ENCODE assay signal across 1 cellular context in the genomic region with DNA sequence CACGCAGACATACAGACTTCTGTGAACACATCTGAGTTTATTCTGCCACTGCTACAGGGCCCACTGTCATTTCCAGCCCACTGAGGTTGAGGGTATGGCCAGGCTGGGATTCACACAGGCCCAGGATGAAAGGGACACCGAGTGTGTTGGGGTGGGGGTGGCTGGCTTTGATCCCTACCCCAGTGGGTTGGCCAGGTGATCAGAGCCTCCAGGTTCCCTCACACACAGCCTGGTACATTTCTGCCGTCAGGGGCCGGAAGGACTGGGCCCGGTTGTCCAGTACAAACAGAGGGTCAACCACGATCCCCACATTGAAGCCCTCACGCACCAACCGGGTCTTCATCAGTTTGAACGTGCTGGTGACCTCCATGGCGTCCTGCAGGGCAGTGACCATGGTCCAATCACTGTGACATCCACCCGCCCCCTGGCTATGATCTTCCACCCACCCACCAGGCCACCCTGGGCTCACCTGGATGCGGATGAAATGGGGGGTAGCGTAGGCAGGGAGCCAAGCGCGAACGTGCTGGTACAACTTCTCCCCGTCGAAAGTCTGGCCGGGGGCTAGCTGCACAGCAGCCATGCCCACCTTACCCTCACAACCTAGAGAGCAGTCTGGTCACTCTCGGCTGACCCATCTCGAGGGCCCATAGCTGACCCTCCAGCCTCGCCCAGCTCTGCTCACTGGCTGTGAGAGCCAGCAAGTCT.
TF ChIP-seq lines count a peak whose summit lies in the region.

No MANE protein-coding gene starts in this region.

TF ChIP-seq in IMR-90, 13 proteins besides CTCF, POLR2A, EP300 and RAD21:
- TF ChIP-seq MXI1 (IDR thresholded peaks at IDR 0.05; ENCODE audit: borderline replicate concordance, low read depth, low read length) (no peak), SMC3 (IDR thresholded peaks at IDR 0.05; ENCODE audit: low read depth, low read length) (no peak), CEBPB (IDR thresholded peaks at IDR 0.05; ENCODE audit: low read depth, low read length) (no peak), ELK1 (IDR thresholded peaks at IDR 0.05; ENCODE audit: borderline replicate concordance, low read depth, low read length) (no peak), MAFK (IDR thresholded peaks at IDR 0.05; ENCODE audit: low read depth, low read length) (no peak), MAZ (IDR thresholded peaks at IDR 0.05; ENCODE audit: borderline replicate concordance, low read depth, low read length) (no peak), BHLHE40 (IDR thresholded peaks at IDR 0.05; ENCODE audit: low read depth, low read length) (no peak), RFX5 (IDR thresholded peaks at IDR 0.05; ENCODE audit: low read depth, low read length) (no peak), FOS (IDR thresholded peaks at IDR 0.05; ENCODE audit: low read depth, low read length) (no peak), USF2 (IDR thresholded peaks at IDR 0.05; ENCODE audit: low read depth, low read length) (no peak), RCOR1 (IDR thresholded peaks at IDR 0.05; ENCODE audit: insufficient replicate concordance, low read length) (no peak), CHD1 (IDR thresholded peaks at IDR 0.05; ENCODE audit: low read depth, low read length) (no peak)
